Comparison of ENCODE assay signal across 19 cellular contexts in the genomic region with DNA sequence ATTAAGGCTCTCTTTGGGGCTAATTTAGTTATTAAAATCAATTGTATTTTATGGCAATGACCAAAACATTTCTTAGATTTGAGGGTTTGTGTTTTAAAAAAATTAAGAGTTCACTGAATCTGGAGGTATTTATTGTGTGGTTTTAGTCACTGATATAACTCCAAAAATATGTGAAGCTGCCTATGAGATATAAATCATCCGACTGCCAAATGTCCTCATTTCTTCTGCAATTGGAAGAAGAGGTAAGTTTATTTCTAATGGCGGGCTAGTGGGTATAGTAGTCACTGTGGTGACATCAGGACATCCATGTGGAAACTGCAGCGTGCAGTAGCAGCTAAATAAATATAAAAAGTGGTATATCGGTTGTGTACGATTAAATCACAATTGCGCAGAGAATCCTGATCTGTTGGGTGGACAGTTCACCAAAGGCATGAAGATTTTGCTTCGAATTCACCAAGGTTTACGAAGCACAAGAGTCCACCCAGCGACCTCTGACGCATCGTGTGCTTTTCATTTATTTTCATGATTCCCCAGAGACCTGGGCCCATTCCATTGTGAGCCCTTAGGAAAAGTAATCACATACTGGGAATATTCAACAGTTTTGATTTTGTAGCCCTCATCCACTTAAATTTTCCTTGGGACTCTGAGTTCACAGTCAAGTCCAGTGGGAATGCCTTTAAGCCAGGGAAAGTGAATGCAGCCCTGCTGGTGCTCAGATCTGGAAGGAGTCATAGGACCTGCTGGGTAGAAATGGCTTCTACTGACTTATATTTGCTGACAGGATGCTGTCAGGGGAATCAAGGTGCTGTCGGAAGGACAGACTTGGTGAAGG.
DNase-seq lines count a peak whose midpoint lies in the region; ATAC-seq and TF ChIP-seq lines count a peak whose summit lies in the region.
"Had no signal": no experiment of that assay in that cellular context is flagged by ENCODE, and none has a peak within 500 bp of the region (broad histone marks: within the 10 kb centered on the region; RNA-seq: fewer than 3 reads in every experiment).

No MANE protein-coding gene starts in this region.

- in situ Hi-C loops in ACHN (cut with HindIII; ENCODE audit: low pct_ligation_motif_present, low pct_unique_long_range_greater_than_20kb, low sequenced_read_pairs) (no loop called here), astrocyte of the cerebellum (cut with HindIII; ENCODE audit: low sequenced_read_pairs) (no loop called here)

- no peak for TF ChIP-seq CTCF in astrocyte of the cerebellum (IDR thresholded peaks at IDR 0.05; ENCODE audit: low read depth, low read length, missing control alignments)

- ATAC-seq in HG03039 (IDR thresholded peaks at IDR 0.05; ENCODE audit: unreplicated experiment) = no peak
- ATAC-seq: HepG2; left lung; stimulated activated effector memory CD8-positive, alpha-beta T cell treated with anti-CD3 and anti-CD28 coated beads, Interleukin-12 subunit alpha, Interleukin-12 subunit beta, amount 100 ng/mL, for 72 hours had no signal

- H3K4me3 ChIP-seq in astrocyte of the cerebellum (ENCODE audit: low read depth, low read length) = no peak overlapping the region
- H3K4me3 ChIP-seq: left lung, spleen, upper lobe of left lung had no signal

- DNase-seq in ACHN (peak; percentile 32), HS-27A (ENCODE audit: low read depth) (peak; percentile 52), astrocyte of the cerebellum (ENCODE audit: low read depth) (peak; percentile 19), kidney tubule cell (ENCODE audit: low spot score) (peak; percentile 47), GF-D8 (lab: John Stamatoyannopoulos, UW) (no peak), Kasumi-1 (lab: John Stamatoyannopoulos, UW) (no peak), activated T-cell treated with anti-CD3 and anti-CD28 coated beads for 4 hours (no peak)
- DNase-seq: activated CD4-positive, alpha-beta T cell treated with anti-CD3 and anti-CD28 coated beads, Interleukin-2, amount 10 ng/mL, durations not matched to agents 7 days and 5 days; activated naive CD4-positive, alpha-beta T cell treated with anti-CD3 and anti-CD28 coated beads, Interleukin-2, amount 10 ng/mL, durations not matched to agents 7 days and 5 days; COR-L47; left lung; NCI-H2029 treated with DMSO at 0.1 percent for 48 hours; NCI-H526 treated with DMSO at 0.1 percent for 48 hours; posterior cingulate gyrus; spleen; upper lobe of left lung had no signal

Comparison
In these comparisons a context has a peak if more than half of its experiments do, and no peak if none do; other contexts are left out.
1. DNase-seq: peak in ACHN (single experiment), HS-27A (single experiment), astrocyte of the cerebellum (single experiment) and kidney tubule cell (single experiment); none in GF-D8 (single experiment), Kasumi-1 (0 of 2) and activated T-cell treated with anti-CD3 and anti-CD28 coated beads for 4 hours (single experiment).